In the genomic region with DNA sequence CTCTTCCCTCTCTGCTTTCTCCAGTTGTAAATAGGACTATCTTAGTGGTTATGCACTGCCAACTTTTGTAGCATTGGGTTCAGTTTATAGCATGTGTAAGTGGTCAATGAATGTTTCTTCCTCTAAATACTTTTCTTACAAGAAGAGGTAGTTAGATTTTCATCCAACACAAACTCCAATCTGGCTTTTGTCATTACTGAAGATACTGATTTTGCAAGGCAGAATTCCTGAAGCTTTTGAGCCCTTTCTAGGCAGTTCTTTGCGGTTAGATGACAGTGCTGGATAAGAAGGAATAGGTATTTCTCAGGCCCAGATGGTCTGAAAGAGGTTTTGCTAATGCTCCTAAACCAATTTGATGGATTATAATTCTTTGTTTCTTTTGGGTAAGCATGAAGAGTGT, we compare ENCODE assay signal across 21 cellular contexts.
DNase-seq lines count a peak whose midpoint lies in the region; ATAC-seq, FAIRE-seq and TF ChIP-seq lines count a peak whose summit lies in the region.
"Had no signal": no experiment of that assay in that cellular context is flagged by ENCODE, and none has a peak within 500 bp of the region (broad histone marks: within the 10 kb centered on the region; RNA-seq: fewer than 3 reads in every experiment).

No MANE protein-coding gene starts in this region.

- H3K27me3 Mint-ChIP-seq in astrocyte (ENCODE audit: low read depth, unreplicated experiment), result no peaks in the 10 kb centered on the region
- no peaks in the 10 kb centered on the region for H3K27me3 Mint-ChIP-seq in activated CD4-positive, alpha-beta T cell treated with anti-CD3 and anti-CD28 coated beads for 36 hours
- H3K27me3 Mint-ChIP-seq: B cell had no signal

- CTCF ChIA-PET in activated CD4-positive, alpha-beta T cell treated with anti-CD3 and anti-CD28 coated beads for 36 hours (lab: Charles Lee), result no interaction called here

- H2AFZ ChIP-seq in astrocyte (ENCODE audit: low read depth, low read length), result no peak overlapping the region

- peaks cover 1% of the 10 kb centered on the region for H3K4me1 Mint-ChIP-seq in astrocyte (ENCODE audit: low read depth, unreplicated experiment)
- no peaks in the 10 kb centered on the region for H3K4me1 Mint-ChIP-seq in activated CD4-positive, alpha-beta T cell treated with anti-CD3 and anti-CD28 coated beads for 36 hours
- H3K4me1 Mint-ChIP-seq: B cell had no signal

- POLR2A ChIA-PET in activated CD4-positive, alpha-beta T cell treated with anti-CD3 and anti-CD28 coated beads for 36 hours (lab: Charles Lee), result no interaction called here

- peaks cover 91% of the 10 kb centered on the region for H3K79me2 ChIP-seq in astrocyte (ENCODE audit: insufficient read depth, low read length)

- DNase-seq in AG10803 (ENCODE audit: low read depth) (peak; percentile 52), NCI-H82 (lab: John Stamatoyannopoulos, UW) (peak; percentile 90), astrocyte (ENCODE audit: low read depth) (no peak), iris pigment epithelial cell (ENCODE audit: low read depth) (peak; percentile 17), NCI-H128 (lab: John Stamatoyannopoulos, UW; ENCODE audit: unreplicated experiment) (no peak)
- no peak for DNase-seq in activated CD4-positive, alpha-beta T cell treated with anti-CD3 and anti-CD28 coated beads for 36 hours
- DNase-seq: NCI-H1105, NCI-H2081, NCI-H2171, NCI-H345, NCI-H524 treated with DMSO at 0.1 percent for 48 hours, OCI-M1 had no signal

- peak; percentile 17 for FAIRE-seq in astrocyte (lab: Jason Lieb, UNC)
- FAIRE-seq: GM19239, HTR-8/SVneo, RCC 7860 had no signal

- H3K4me2 ChIP-seq in astrocyte (ENCODE audit: low read length), result no peak overlapping the region
- H3K4me2 ChIP-seq: KMS-11 had no signal

- no peak overlapping the region for H3K27ac Mint-ChIP-seq in astrocyte (ENCODE audit: unreplicated experiment)
- H3K27ac Mint-ChIP-seq in activated CD4-positive, alpha-beta T cell treated with anti-CD3 and anti-CD28 coated beads for 36 hours, result no peak overlapping the region
- H3K27ac Mint-ChIP-seq: B cell had no signal

- no peaks in the 10 kb centered on the region for H3K9me3 ChIP-seq in astrocyte (ENCODE audit: insufficient read depth, low read depth, low read length)

- H3K27me3 ChIP-seq in astrocyte (ENCODE audit: insufficient read depth, low read length), result no peaks in the 10 kb centered on the region
- H3K27me3 ChIP-seq: SJSA1 had no signal

- no peak for ATAC-seq in activated CD4-positive, alpha-beta T cell treated with anti-CD3 and anti-CD28 coated beads for 36 hours
- ATAC-seq in HG03439 (IDR thresholded peaks at IDR 0.05; ENCODE audit: unreplicated experiment), result no peak
- ATAC-seq: Right ventricle myocardium inferior had no signal

- no peak overlapping the region for H3K4me3 ChIP-seq in AG10803 (ENCODE audit: low read length)
- no peak overlapping the region for H3K4me3 ChIP-seq in astrocyte (ENCODE audit: insufficient read depth, low read depth, low read length)
- H3K4me3 ChIP-seq: SJSA1 had no signal

- peaks cover 5% of the 10 kb centered on the region for H3K4me1 ChIP-seq in astrocyte (ENCODE audit: insufficient read depth, low read length)

- H3K4me3 Mint-ChIP-seq in astrocyte (ENCODE audit: unreplicated experiment), result no peak overlapping the region
- H3K4me3 Mint-ChIP-seq in activated CD4-positive, alpha-beta T cell treated with anti-CD3 and anti-CD28 coated beads for 36 hours, result no peak overlapping the region
- H3K4me3 Mint-ChIP-seq: B cell, CD14-positive monocyte had no signal

- H3K9ac ChIP-seq in astrocyte (ENCODE audit: low read length), result no peak overlapping the region
- H3K9ac ChIP-seq: KMS-11 had no signal

- H3K36me3 Mint-ChIP-seq in astrocyte (ENCODE audit: low read depth, unreplicated experiment), result peaks cover 22% of the 10 kb centered on the region
- H3K36me3 Mint-ChIP-seq in activated CD4-positive, alpha-beta T cell treated with anti-CD3 and anti-CD28 coated beads for 36 hours (ENCODE audit: low read depth), result no peaks in the 10 kb centered on the region

- H3K9me3 Mint-ChIP-seq in astrocyte (ENCODE audit: unreplicated experiment), result peaks cover 13% of the 10 kb centered on the region
- H3K9me3 Mint-ChIP-seq in activated CD4-positive, alpha-beta T cell treated with anti-CD3 and anti-CD28 coated beads for 36 hours (ENCODE audit: low read depth), result peaks cover 2% of the 10 kb centered on the region

- peaks cover 76% of the 10 kb centered on the region for H4K20me1 ChIP-seq in astrocyte (ENCODE audit: insufficient read depth, low read length)

- intact Hi-C loops in activated CD4-positive, alpha-beta T cell treated with anti-CD3 and anti-CD28 coated beads for 36 hours (cut with DNase I, micrococcal nuclease), result no loop called here

- H3K27ac ChIP-seq in astrocyte (ENCODE audit: low read depth, low read length), result no peak overlapping the region
- H3K27ac ChIP-seq: KMS-11, SJSA1 had no signal

- H3K36me3 ChIP-seq in astrocyte (ENCODE audit: insufficient read depth, low read length), result no peaks in the 10 kb centered on the region
- H3K36me3 ChIP-seq: SJSA1 had no signal

- TF ChIP-seq CTCF in AG10803 (conservative IDR thresholded peaks at IDR 0.05; ENCODE audit: low read length) (no peak), astrocyte (IDR thresholded peaks at IDR 0.05; ENCODE audit: insufficient read depth, low read depth, low read length) (no peak)

Comparison
In these comparisons a context has a peak if more than half of its experiments do, and no peak if none do; other contexts are left out.
1. DNase-seq: peak in AG10803 (single experiment), NCI-H82 (single experiment) and iris pigment epithelial cell (single experiment); none in astrocyte (single experiment), activated CD4-positive, alpha-beta T cell treated with anti-CD3 and anti-CD28 coated beads for 36 hours (single experiment) and NCI-H128 (single experiment).